ENCODE assay signal across 8 cellular contexts in genomic region chr2:121735520-121736074, GRCh38. TPM values are rescaled to one million over a fixed set of nuclear protein-coding genes. Genes with fewer than 3 reads are reported as not detected.
DNase-seq lines count a peak whose midpoint lies in the region; ATAC-seq and TF ChIP-seq lines count a peak whose summit lies in the region.

No MANE protein-coding gene starts in this region.

- peak overlapping the region; percentile 68 to 99 (median 75) for H3K4me3 ChIP-seq in heart right ventricle
- H3K4me3 ChIP-seq in fibroblast of pulmonary artery (replicated peaks; ENCODE audit: low read depth, low read length) = peak overlapping the region; percentile 68
- H3K4me3 ChIP-seq in skeletal muscle cell (ENCODE audit: low read depth, low read length) = peak overlapping the region; percentile 100

- no peak for TF ChIP-seq CTCF in heart right ventricle (IDR thresholded peaks at IDR 0.05)
- no peak for TF ChIP-seq CTCF in fibroblast of pulmonary artery (IDR thresholded peaks at IDR 0.05; ENCODE audit: low read length, missing control alignments)

- H3K9me3 ChIP-seq in heart right ventricle = no peaks in the 10 kb centered on the region

- no peaks in the 10 kb centered on the region for H3K9me3 Mint-ChIP-seq in T-helper 1 cell treated with Interleukin-12 subunit alpha and Interleukin-12 subunit beta and Interleukin-4 antibody, amounts not matched to agents 30 μg/mL and 1 μg/mL, for 36 hours

- H3K4me3 Mint-ChIP-seq in T-helper 1 cell treated with Interleukin-12 subunit alpha and Interleukin-12 subunit beta and Interleukin-4 antibody, amounts not matched to agents 30 μg/mL and 1 μg/mL, for 36 hours = peak overlapping the region; percentile 89

- DNase-seq in heart right ventricle (no peak), left cardiac atrium (no peak), fibroblast of pulmonary artery (ENCODE audit: low read depth) (no peak), skeletal muscle cell (ENCODE audit: low read depth) (no peak), A172 (ENCODE audit: low spot score) (no peak), cortex of kidney (lab: John Stamatoyannopoulos, UW) (no peak)
- no peak for DNase-seq in stimulated activated CD4-positive, alpha-beta T cell treated with anti-CD3 and anti-CD28 coated beads, Interleukin-2, amount 100 ng/mL, for 48 hours

- H3K36me3 ChIP-seq in heart right ventricle = peaks cover 0 to 48% (median 38%) of the 10 kb centered on the region in 9 donors

- peak overlapping the region; percentile 95 for H3K27ac Mint-ChIP-seq in T-helper 1 cell treated with Interleukin-12 subunit alpha and Interleukin-12 subunit beta and Interleukin-4 antibody, amounts not matched to agents 30 μg/mL and 1 μg/mL, for 36 hours

- 42 to 43% methylated on average over 10 of the region's 10 CpGs for WGBS in heart right ventricle, 2 donors

- ATAC-seq in heart right ventricle (no peak), left cardiac atrium (no peak)

- H3K27me3 ChIP-seq in heart right ventricle = no peaks in the 10 kb centered on the region

- peaks cover 31% of the 10 kb centered on the region for H3K36me3 Mint-ChIP-seq in T-helper 1 cell treated with Interleukin-12 subunit alpha and Interleukin-12 subunit beta and Interleukin-4 antibody, amounts not matched to agents 30 μg/mL and 1 μg/mL, for 36 hours (ENCODE audit: low read depth)

- intact Hi-C loops in heart right ventricle (cut with DNase I) = loop anchor here in 2 of 10 donors (1.0 to 5.0 kb wide), 3 partner anchors 19 to 205 kb away; partner anchors contain the start of genes RNU4ATAC (in 2 of the 2) and TSN (in 1 of the 2)
- intact Hi-C loops in left cardiac atrium (cut with DNase I) = no loop called here

- peaks cover 0 to 21% (median 15%) of the 10 kb centered on the region in 9 donors for H3K4me1 ChIP-seq in heart right ventricle

- peaks cover 29% of the 10 kb centered on the region for H3K4me1 Mint-ChIP-seq in T-helper 1 cell treated with Interleukin-12 subunit alpha and Interleukin-12 subunit beta and Interleukin-4 antibody, amounts not matched to agents 30 μg/mL and 1 μg/mL, for 36 hours (ENCODE audit: low read depth)

- peaks cover 3% of the 10 kb centered on the region for H3K27me3 Mint-ChIP-seq in T-helper 1 cell treated with Interleukin-12 subunit alpha and Interleukin-12 subunit beta and Interleukin-4 antibody, amounts not matched to agents 30 μg/mL and 1 μg/mL, for 36 hours (ENCODE audit: low read depth)

- H3K27ac ChIP-seq in heart right ventricle = peak overlapping the region in 9 of 10 donors; percentile 43 to 93 (median 78)

RNA-seq across cellular contexts. Expression of gene NIFK, which starts 1.1 kb away (rescaled TPM):
- total RNA-seq in heart right ventricle (10 to 100 TPM; 20.8 to 29.7 (median 24.7) TPM), left cardiac atrium (10 to 100 TPM; 22.1 to 33.6 TPM)
- polyA plus RNA-seq in heart right ventricle = 10 to 100 TPM; 31.2 to 37.6 TPM
- total RNA-seq in A172 (2014; rRNA removed; shearing (Covaris generic)) = 83.4 and 147 TPM in 2 replicates

RNA-seq across cellular contexts. Expression of gene TSN, which starts 19.9 kb away (rescaled TPM):
- total RNA-seq in heart right ventricle (10 to 100 TPM; 32.5 to 54.4 (median 48.7) TPM), left cardiac atrium (10 to 100 TPM; 35.5 to 45.6 TPM)
- polyA plus RNA-seq in heart right ventricle = 10 to 100 TPM; 15.3 to 25.8 TPM
- 114 and 144 TPM in 2 replicates for total RNA-seq in A172 (2014; rRNA removed; shearing (Covaris generic))
